21 cellular contexts compared by ENCODE assay signal in genomic region chr2:136402281-136402680, GRCh38.
DNase-seq lines count a peak whose midpoint lies in the region; ATAC-seq and TF ChIP-seq lines count a peak whose summit lies in the region.
"Had no signal": no experiment of that assay in that cellular context is flagged by ENCODE, and none has a peak within 500 bp of the region (broad histone marks: within the 10 kb centered on the region; RNA-seq: fewer than 3 reads in every experiment).

No MANE protein-coding gene starts in this region.

- TF ChIP-seq CTCF in endodermal cell (conservative IDR thresholded peaks at IDR 0.05), result no peak

- H3K4me1 Mint-ChIP-seq in activated CD8-positive, alpha-beta memory T cell treated with anti-CD3 and anti-CD28 coated beads, Interleukin-2, amount 10 ng/mL, durations not matched to agents 7 days and 5 days, result no peaks in the 10 kb centered on the region
- H3K4me1 Mint-ChIP-seq in endodermal cell, result peaks cover 2% of the 10 kb centered on the region
- H3K4me1 Mint-ChIP-seq: CD8-positive, alpha-beta memory T cell had no signal

- no peak overlapping the region for H3K27ac ChIP-seq in endodermal cell (ENCODE audit: low read depth, low read length)
- H3K27ac ChIP-seq: A549; BLaER1 treated with 17β-estradiol and CSF1 and Interleukin-3, amounts not matched to agents 10 nM and 100 nM; GM23248 had no signal

- no peaks in the 10 kb centered on the region for H3K9me3 Mint-ChIP-seq in activated CD8-positive, alpha-beta memory T cell treated with anti-CD3 and anti-CD28 coated beads, Interleukin-2, amount 10 ng/mL, durations not matched to agents 7 days and 5 days (ENCODE audit: low read depth)
- no peaks in the 10 kb centered on the region for H3K9me3 Mint-ChIP-seq in endodermal cell
- H3K9me3 Mint-ChIP-seq: CD4-positive, alpha-beta T cell; CD8-positive, alpha-beta memory T cell had no signal

- no peak overlapping the region for H3K4me3 Mint-ChIP-seq in activated CD8-positive, alpha-beta memory T cell treated with anti-CD3 and anti-CD28 coated beads, Interleukin-2, amount 10 ng/mL, durations not matched to agents 7 days and 5 days
- H3K4me3 Mint-ChIP-seq in endodermal cell, result no peak overlapping the region
- H3K4me3 Mint-ChIP-seq: CD14-positive monocyte; CD4-positive, alpha-beta T cell; CD8-positive, alpha-beta memory T cell had no signal

- no peaks in the 10 kb centered on the region for H3K36me3 ChIP-seq in endodermal cell (ENCODE audit: control insufficient read depth, insufficient read depth, low read length)
- H3K36me3 ChIP-seq: BE2C; BLaER1 treated with 17β-estradiol and CSF1 and Interleukin-3, amounts not matched to agents 10 nM and 100 nM had no signal

- no peaks in the 10 kb centered on the region for H3K9me3 ChIP-seq in endodermal cell (ENCODE audit: control insufficient read depth, low read length)
- H3K9me3 ChIP-seq: A549; BE2C; BLaER1 treated with 17β-estradiol and CSF1 and Interleukin-3, amounts not matched to agents 10 nM and 100 nM had no signal

- peak; percentile 10 for DNase-seq in activated CD8-positive, alpha-beta memory T cell treated with anti-CD3 and anti-CD28 coated beads, Interleukin-2, amount 50 U/mL, for 48 hours
- DNase-seq in activated CD8-positive, alpha-beta memory T cell treated with anti-CD3 and anti-CD28 coated beads, Interleukin-2, amount 10 ng/mL, durations not matched to agents 7 days and 5 days, result no peak
- DNase-seq in G401 (ENCODE audit: low spot score) (peak; percentile 66), NCI-H446 treated with DMSO at 0.1 percent for 48 hours (lab: John Stamatoyannopoulos, UW) (peak; percentile 98), endodermal cell (peak; percentile 6), amygdala (lab: John Stamatoyannopoulos, UW) (no peak)
- DNase-seq: 8988T; ACHN; AML-193; BE2C; CD4-positive, alpha-beta T cell; CD8-positive, alpha-beta memory T cell; DMS53; DMS79 treated with DMSO at 0.1 percent for 48 hours; GM23248; H7; HCEC 1CT had no signal

- H3K9ac ChIP-seq in endodermal cell (ENCODE audit: extremely low read depth, low read length, poor library complexity, severe bottlenecking), result no peak overlapping the region
- H3K9ac ChIP-seq: BLaER1 treated with 17β-estradiol and CSF1 and Interleukin-3, amounts not matched to agents 10 nM and 100 nM; GM23248 had no signal

- peaks cover 63% of the 10 kb centered on the region for H3K27me3 Mint-ChIP-seq in activated CD8-positive, alpha-beta memory T cell treated with anti-CD3 and anti-CD28 coated beads, Interleukin-2, amount 10 ng/mL, durations not matched to agents 7 days and 5 days
- H3K27me3 Mint-ChIP-seq in endodermal cell (ENCODE audit: insufficient read depth), result peaks cover 19% of the 10 kb centered on the region

- in situ Hi-C loops in G401 (cut with HindIII; ENCODE audit: low sequenced_read_pairs), result no loop called here

- WGBS in endodermal cell (ENCODE audit: insufficient coverage in 1 of 2, insufficient read length in 1 of 2), 2 experiments, result 88 to 100% methylated on average over 3 to 6 of the region's 6 CpGs

- no peak overlapping the region for H3K27ac Mint-ChIP-seq in activated CD8-positive, alpha-beta memory T cell treated with anti-CD3 and anti-CD28 coated beads, Interleukin-2, amount 10 ng/mL, durations not matched to agents 7 days and 5 days
- H3K27ac Mint-ChIP-seq in endodermal cell, result no peak overlapping the region
- H3K27ac Mint-ChIP-seq: CD14-positive monocyte; CD4-positive, alpha-beta T cell; CD8-positive, alpha-beta memory T cell had no signal

- ATAC-seq in activated CD8-positive, alpha-beta memory T cell treated with anti-CD3 and anti-CD28 coated beads, Interleukin-2, amount 10 ng/mL, durations not matched to agents 7 days and 5 days, result no peak
- no peak for ATAC-seq in GM21717 (IDR thresholded peaks at IDR 0.05; ENCODE audit: unreplicated experiment)
- ATAC-seq: A549 had no signal

- peaks cover 14% of the 10 kb centered on the region for H3K27me3 ChIP-seq in endodermal cell (ENCODE audit: control insufficient read depth, insufficient read depth, low read length, poor library complexity, severe bottlenecking)
- H3K27me3 ChIP-seq: BE2C; BLaER1 treated with 17β-estradiol and CSF1 and Interleukin-3, amounts not matched to agents 10 nM and 100 nM had no signal

- no peaks in the 10 kb centered on the region for H3K4me1 ChIP-seq in endodermal cell (ENCODE audit: control insufficient read depth, insufficient read depth, low read length)
- H3K4me1 ChIP-seq: A549, BE2C had no signal

- CTCF ChIA-PET in activated CD8-positive, alpha-beta memory T cell treated with anti-CD3 and anti-CD28 coated beads, Interleukin-2, amount 10 ng/mL, durations not matched to agents 7 days and 5 days (lab: Charles Lee), result no interaction called here

- H3K4me3 ChIP-seq in endodermal cell (ENCODE audit: low read length), result no peak overlapping the region
- H3K4me3 ChIP-seq: A549; BLaER1 treated with 17β-estradiol and CSF1 and Interleukin-3, amounts not matched to agents 10 nM and 100 nM; GM23248 had no signal

- no peaks in the 10 kb centered on the region for H3K36me3 Mint-ChIP-seq in activated CD8-positive, alpha-beta memory T cell treated with anti-CD3 and anti-CD28 coated beads, Interleukin-2, amount 10 ng/mL, durations not matched to agents 7 days and 5 days
- H3K36me3 Mint-ChIP-seq in endodermal cell (ENCODE audit: low read depth), result no peaks in the 10 kb centered on the region
- H3K36me3 Mint-ChIP-seq: CD14-positive monocyte; CD8-positive, alpha-beta memory T cell had no signal

Comparison
In these comparisons a context has a peak if more than half of its experiments do, and no peak if none do; other contexts are left out.
1. DNase-seq: peak in activated CD8-positive, alpha-beta memory T cell treated with anti-CD3 and anti-CD28 coated beads, Interleukin-2, amount 50 U/mL, for 48 hours (single experiment), G401 (single experiment), NCI-H446 treated with DMSO at 0.1 percent for 48 hours (single experiment) and endodermal cell (single experiment); none in activated CD8-positive, alpha-beta memory T cell treated with anti-CD3 and anti-CD28 coated beads, Interleukin-2, amount 10 ng/mL, durations not matched to agents 7 days and 5 days (single experiment) and amygdala (0 of 56).